Comparison of ENCODE assay signal across 1 cellular context in genomic region chr9:117714282-117714681, GRCh38.
TF ChIP-seq lines count a peak whose summit lies in the region.

No MANE protein-coding gene starts in this region.

TF ChIP-seq in HepG2, 621 proteins besides CTCF, POLR2A, EP300 and RAD21 (continued from another document):
- TF ChIP-seq REST (IDR thresholded peaks at IDR 0.05; ENCODE audit: borderline replicate concordance in 1 of 2, low read depth in 1 of 2, low read length in 2 of 2), result no peak
- TF ChIP-seq NAIF1 (CRISPR knock-in tag; IDR thresholded peaks at IDR 0.05; ENCODE audit: borderline replicate concordance), result no peak
- TF ChIP-seq SIN3A (IDR thresholded peaks at IDR 0.05; ENCODE audit: borderline replicate concordance, low read depth, low read length), result no peak
- no peak for TF ChIP-seq GTF3A (CRISPR knock-in tag; conservative IDR thresholded peaks at IDR 0.05)
- TF ChIP-seq HES4 (CRISPR knock-in tag; IDR thresholded peaks at IDR 0.05; ENCODE audit: borderline replicate concordance), result no peak
- TF ChIP-seq ZBTB42 (CRISPR knock-in tag; IDR thresholded peaks at IDR 0.05), result no peak
- TF ChIP-seq ZNF605 (CRISPR knock-in tag; IDR thresholded peaks at IDR 0.05), result no peak
- no peak for TF ChIP-seq ZSCAN20 (CRISPR knock-in tag; IDR thresholded peaks at IDR 0.05; ENCODE audit: borderline replicate concordance)
- no peak for TF ChIP-seq TEAD2 (CRISPR knock-in tag; IDR thresholded peaks at IDR 0.05)
